ENCODE assay signal across 23 cellular contexts in the genomic region with DNA sequence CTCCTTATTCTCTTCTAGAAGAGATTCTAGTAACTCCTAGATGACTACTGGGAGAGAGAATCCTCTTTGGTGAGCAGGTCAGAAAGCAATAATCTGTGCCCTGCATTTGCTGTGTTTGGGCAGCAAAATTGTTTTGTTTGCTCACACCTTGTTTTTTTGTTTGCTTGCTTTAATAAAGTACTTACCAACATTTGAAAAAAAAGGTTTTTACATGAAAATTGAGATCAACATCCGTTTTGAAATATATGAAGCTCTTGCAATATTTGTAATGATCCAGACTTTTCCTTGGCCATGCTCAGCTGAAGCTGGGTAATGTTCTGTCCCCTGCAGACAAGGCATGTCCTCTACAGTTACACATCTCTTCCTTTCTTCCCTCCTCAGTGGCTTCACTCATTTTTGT.
A peak's percentile ranks its signal among the peaks of the same experiment; 100 is the strongest.
DNase-seq lines count a peak whose midpoint lies in the region; ATAC-seq and TF ChIP-seq lines count a peak whose summit lies in the region.
"Had no signal": no experiment of that assay in that cellular context is flagged by ENCODE, and none has a peak within 500 bp of the region (broad histone marks: within the 10 kb centered on the region; RNA-seq: fewer than 3 reads in every experiment).

No MANE protein-coding gene starts in this region.

- H3K36me3 ChIP-seq in OCI-LY3 (replicated peaks; ENCODE audit: low read depth, low read length) (no peaks in the 10 kb centered on the region), aorta (ENCODE audit: control insufficient read depth in 1 of 2, insufficient read depth in 2 of 2, low read length in 1 of 2) (no peaks in the 10 kb centered on the region), adrenal gland (replicated peaks in 1 of 2) (no peaks in the 10 kb centered on the region)
- H3K36me3 ChIP-seq: MG63 had no signal

- TF ChIP-seq POLR2A in adrenal gland (IDR thresholded peaks at IDR 0.05), result no peak

- intact Hi-C loops in aorta (cut with DNase I) (no loop called here), adrenal gland (cut with DNase I) (no loop called here)

- peak overlapping the region; percentile 88 for H3K4me2 ChIP-seq in OCI-LY3 (ENCODE audit: low read length)
- H3K4me2 ChIP-seq: A549 had no signal

- H3K9ac ChIP-seq in OCI-LY3 (ENCODE audit: low read length), result no peak overlapping the region

- H3K4me3 ChIP-seq in OCI-LY3 (ENCODE audit: low read length) (no peak overlapping the region), aorta (ENCODE audit: low read length in 2 of 2) (no peak overlapping the region), adrenal gland (no peak overlapping the region)
- H3K4me3 ChIP-seq: A549, MG63 had no signal

- no peaks in the 10 kb centered on the region for H4K20me1 ChIP-seq in OCI-LY3 (ENCODE audit: insufficient read depth, low read length)

- ATAC-seq in aorta (ENCODE audit: low FRiP score) (no peak), HG02885 (IDR thresholded peaks at IDR 0.05; ENCODE audit: poor library complexity, unreplicated experiment) (no peak)
- ATAC-seq: A549; CD8-positive, alpha-beta T cell; HCT116; PC-3 had no signal

- H3K9me3 ChIP-seq in OCI-LY3 (ENCODE audit: insufficient read depth, low read length) (no peaks in the 10 kb centered on the region), aorta (ENCODE audit: control insufficient read depth, low read length) (no peaks in the 10 kb centered on the region), adrenal gland (replicated peaks in 1 of 3) (no peaks in the 10 kb centered on the region)
- H3K9me3 ChIP-seq: A549, Caco-2, MG63 had no signal

- peaks cover 59% of the 10 kb centered on the region for H3K79me2 ChIP-seq in OCI-LY3 (ENCODE audit: low read length)

- WGBS in aorta, 2 donors, result 13 to 32% methylated on average over 1 of the region's 1 CpG
- WGBS in adrenal gland, 4 donors, result 29 to 77% (median 72%) methylated on average over 1 of the region's 1 CpG

- H3K27ac ChIP-seq in OCI-LY3 (ENCODE audit: low read length) (peak overlapping the region; percentile 71; the same call in 1 of the 2 replicates), cingulate gyrus (ENCODE audit: low read depth, low read length) (peak overlapping the region; percentile 93), aorta (ENCODE audit: low read depth in 1 of 2, low read length in 2 of 2) (peak overlapping the region; percentile 51 to 59), adrenal gland (no peak overlapping the region)
- H3K27ac ChIP-seq: A549 had no signal

- peaks cover 64% of the 10 kb centered on the region for H3K4me1 ChIP-seq in OCI-LY3 (ENCODE audit: low read length)
- H3K4me1 ChIP-seq in aorta (ENCODE audit: control insufficient read depth in 1 of 2, insufficient read depth in 2 of 2, low read length in 2 of 2), result peaks cover 0 to 1% of the 10 kb centered on the region in 2 donors
- no peaks in the 10 kb centered on the region for H3K4me1 ChIP-seq in adrenal gland (replicated peaks in 1 of 2)
- H3K4me1 ChIP-seq: A549, Caco-2 had no signal

- TF ChIP-seq CTCF in OCI-LY3 (IDR thresholded peaks at IDR 0.05; ENCODE audit: low read depth, low read length) (no peak), adrenal gland (IDR thresholded peaks at IDR 0.05) (no peak)

- no peak overlapping the region for H2AFZ ChIP-seq in OCI-LY3 (ENCODE audit: low read depth, low read length)

- DNase-seq in midbrain (lab: John Stamatoyannopoulos, UW) (peak; percentile 54), aorta (no peak), adrenal gland (no peak), NCI-H69 (lab: John Stamatoyannopoulos, UW) (no peak)
- DNase-seq: AML-193; Caco-2; CD8-positive, alpha-beta T cell; GDM1; KBM-7; MG63; NCI-H1105 treated with DMSO at 0.1 percent for 48 hours; NCI-H146; NCI-H1930; NCI-H2107; NCI-H524; NCI-H774; PC-3; SHP77 had no signal

- no peaks in the 10 kb centered on the region for H3K27me3 ChIP-seq in OCI-LY3 (ENCODE audit: low read depth, low read length)
- no peaks in the 10 kb centered on the region for H3K27me3 ChIP-seq in aorta (ENCODE audit: control insufficient read depth in 1 of 2, insufficient read depth in 2 of 2, low read length in 1 of 2)
- H3K27me3 ChIP-seq in adrenal gland, result no peaks in the 10 kb centered on the region
- H3K27me3 ChIP-seq: MG63 had no signal

Comparison
In these comparisons a context has a peak if more than half of its experiments do, and no peak if none do; other contexts are left out.
1. H3K27ac ChIP-seq: peak in OCI-LY3 (single experiment), cingulate gyrus (single experiment) and aorta (2 of 2); none in adrenal gland (0 of 5).